ENCODE assay signal across 11 cellular contexts in genomic region chr14:102209224-102209966, GRCh38.
DNase-seq lines count a peak whose midpoint lies in the region; ATAC-seq and TF ChIP-seq lines count a peak whose summit lies in the region.
"Had no signal": no experiment of that assay in that cellular context is flagged by ENCODE, and none has a peak within 500 bp of the region (broad histone marks: within the 10 kb centered on the region; RNA-seq: fewer than 3 reads in every experiment).

No MANE protein-coding gene starts in this region.

- no TSS peak for BruUV-seq in Caco-2 (replicated peaks; lab: Mats Ljungman, UMichigan)

- H3K27ac ChIP-seq in foreskin keratinocyte: no peak overlapping the region
- peak overlapping the region; percentile 83 for H3K27ac ChIP-seq in neutrophil

- H3K27ac Mint-ChIP-seq in Caco-2 (ENCODE audit: unreplicated experiment): peak overlapping the region; percentile 15
- H3K27ac Mint-ChIP-seq: activated T-cell treated with anti-CD3 and anti-CD28 coated beads, Interleukin-2, amount 50 U/mL, for 72 hours; immature natural killer cell had no signal

- H3K36me3 ChIP-seq in Caco-2 (ENCODE audit: control insufficient read depth, insufficient read depth, low read length) (no peaks in the 10 kb centered on the region; the same call in 1 of the 2 replicates), neutrophil (peaks cover 64% of the 10 kb centered on the region)

- H3K4me1 ChIP-seq in Caco-2 (no peaks in the 10 kb centered on the region), foreskin keratinocyte (no peaks in the 10 kb centered on the region), neutrophil (ENCODE audit: control insufficient read depth in 1 of 2, insufficient read depth in 1 of 2, low read depth in 1 of 2, low read length in 1 of 2) (peaks cover 20 to 23% of the 10 kb centered on the region in 2 experiments)

- H3K4me3 Mint-ChIP-seq in Caco-2 (ENCODE audit: unreplicated experiment): no peak overlapping the region
- H3K4me3 Mint-ChIP-seq: activated T-cell treated with anti-CD3 and anti-CD28 coated beads, Interleukin-2, amount 50 U/mL, for 72 hours; immature natural killer cell had no signal

- peak in 1 of 2 experiments; percentile 30 for TF ChIP-seq CTCF in Caco-2 (IDR thresholded peaks at IDR 0.05; ENCODE audit: insufficient read depth in 1 of 2, low read depth in 1 of 2, low read length in 1 of 2, severe bottlenecking in 1 of 2, unreplicated experiment in 1 of 2)
- peak; percentile 45 for TF ChIP-seq CTCF in foreskin keratinocyte (conservative IDR thresholded peaks at IDR 0.05)
- no peak for TF ChIP-seq CTCF in neutrophil (IDR thresholded peaks at IDR 0.05)
- no peak for TF ChIP-seq CTCF in GM13977 (IDR thresholded peaks at IDR 0.05; ENCODE audit: extremely low read depth, insufficient read depth, missing control alignments)
- TF ChIP-seq CTCF in GM10248 (IDR thresholded peaks at IDR 0.05; ENCODE audit: control extremely low read depth, extremely low read depth, low read depth, missing control alignments): no peak

- H3K27me3 ChIP-seq in Caco-2 (replicated peaks; ENCODE audit: control insufficient read depth, insufficient read depth, low read length): no peaks in the 10 kb centered on the region
- no peaks in the 10 kb centered on the region for H3K27me3 ChIP-seq in foreskin keratinocyte
- H3K27me3 ChIP-seq in neutrophil: no peaks in the 10 kb centered on the region

- no peaks in the 10 kb centered on the region for H3K27me3 Mint-ChIP-seq in Caco-2 (ENCODE audit: insufficient read depth, unreplicated experiment)

- in situ Hi-C loops in GM13977 (cut with MboI; ENCODE audit: low pct_unique_long_range_greater_than_20kb, low sequenced_read_pairs, unreplicated experiment): no loop called here

- POLR2A ChIA-PET in Caco-2 (lab: Charles Lee) (no interaction called here), GM10248 (lab: Yijun Ruan, JAX) (no interaction called here)

- CTCF ChIA-PET in Caco-2 (lab: Charles Lee): interaction anchor here (1.1 kb wide), 1 partner anchor 163 kb away, joined by 4 read pairs; no protein-coding TSS in a partner anchor
- CTCF ChIA-PET in GM10248 (lab: Yijun Ruan, JAX): no interaction called here

- H3K4me3 ChIP-seq in Caco-2 (ENCODE audit: low read depth, low read length): no peak overlapping the region
- no peak overlapping the region for H3K4me3 ChIP-seq in neutrophil (ENCODE audit: low read depth in 1 of 2, low read length in 1 of 2)

- intact Hi-C loops in Caco-2 (cut with micrococcal nuclease; ENCODE audit: unreplicated experiment): loop anchor here (5.0 kb wide), 1 partner anchor 162 kb away; no protein-coding TSS in a partner anchor

- no peaks in the 10 kb centered on the region for H3K4me1 Mint-ChIP-seq in Caco-2 (ENCODE audit: low read depth, unreplicated experiment)

- no peaks in the 10 kb centered on the region for H3K9me3 ChIP-seq in Caco-2
- H3K9me3 ChIP-seq in neutrophil: no peaks in the 10 kb centered on the region

- ATAC-seq in foreskin keratinocyte (peak; percentile 27), HG03432 (IDR thresholded peaks at IDR 0.05; ENCODE audit: unreplicated experiment) (no peak)
- ATAC-seq: activated T-cell treated with anti-CD3 and anti-CD28 coated beads, Interleukin-2, amount 50 U/mL, for 72 hours had no signal

- peaks cover 34% of the 10 kb centered on the region for H3K36me3 Mint-ChIP-seq in Caco-2 (ENCODE audit: insufficient read depth, unreplicated experiment)

- no peaks in the 10 kb centered on the region for H3K9me3 Mint-ChIP-seq in Caco-2 (ENCODE audit: unreplicated experiment)
- H3K9me3 Mint-ChIP-seq: activated T-cell treated with anti-CD3 and anti-CD28 coated beads, Interleukin-2, amount 50 U/mL, for 72 hours; immature natural killer cell had no signal

- DNase-seq in Caco-2 (peak in 1 of 2 experiments; percentile 31), RPMI7951 (ENCODE audit: low read depth) (peak; percentile 8), foreskin keratinocyte (peak in 1 of 2 donors; percentile 14), GM13977 (ENCODE audit: low spot score) (no peak), GM10248 (ENCODE audit: extremely low spot score) (no peak)
- DNase-seq in activated CD4-positive, CD25-positive, alpha-beta regulatory T cell treated with anti-CD3 and anti-CD28 coated beads, Interleukin-2, amount 50 U/mL, for 72 hours: no peak
- DNase-seq: activated T-cell treated with anti-CD3 and anti-CD28 coated beads, Interleukin-2, amount 50 U/mL, for 72 hours; immature natural killer cell; NCI-H748 treated with DMSO at 0.1 percent for 48 hours had no signal
